Comparison of ENCODE assay signal across 9 cellular contexts in genomic region chr9:84668204-84669007, GRCh38. TPM values are rescaled to one million over a fixed set of nuclear protein-coding genes. Genes with fewer than 3 reads are reported as not detected.
DNase-seq lines count a peak whose midpoint lies in the region; ATAC-seq and TF ChIP-seq lines count a peak whose summit lies in the region.
"Had no signal": no experiment of that assay in that cellular context is flagged by ENCODE, and none has a peak within 500 bp of the region (broad histone marks: within the 10 kb centered on the region; RNA-seq: fewer than 3 reads in every experiment).

No MANE protein-coding gene starts in this region.

- no peak overlapping the region for H3K27ac ChIP-seq in thoracic aorta

- peak; percentile 14 for TF ChIP-seq CTCF in activated CD8-positive, alpha-beta T cell treated with anti-CD3 and anti-CD28 coated beads for 36 hours (IDR thresholded peaks at IDR 0.05)
- TF ChIP-seq CTCF in fibroblast of mammary gland (conservative IDR thresholded peaks at IDR 0.05; ENCODE audit: control insufficient read depth, insufficient read depth, low read depth, low read length), result no peak
- TF ChIP-seq CTCF in thoracic aorta (IDR thresholded peaks at IDR 0.05), result peak; percentile 38

- H3K36me3 ChIP-seq in thoracic aorta, result no peaks in the 10 kb centered on the region

- ATAC-seq in HG02588 (IDR thresholded peaks at IDR 0.05; ENCODE audit: unreplicated experiment) (peak; percentile 71), naive B cell (ENCODE audit: low read depth in 2 of 2) (peak in 1 of 2 donors; percentile 42), thoracic aorta (ENCODE audit: insufficient number of reproducible peaks, low FRiP score, low read depth) (no peak)
- ATAC-seq in activated CD8-positive, alpha-beta T cell treated with anti-CD3 and anti-CD28 coated beads for 36 hours, result peak; percentile 79

- CTCF ChIA-PET in activated CD8-positive, alpha-beta T cell treated with anti-CD3 and anti-CD28 coated beads for 36 hours (lab: Charles Lee), result interaction anchor here (0.8 to 1.1 kb wide), 2 partner anchors 28 to 113 kb away, joined by 3 read pairs; no protein-coding TSS in a partner anchor

- intact Hi-C loops in activated CD8-positive, alpha-beta T cell treated with anti-CD3 and anti-CD28 coated beads for 36 hours (cut with micrococcal nuclease), result no loop called here

- H3K4me1 Mint-ChIP-seq in activated CD8-positive, alpha-beta T cell treated with anti-CD3 and anti-CD28 coated beads for 36 hours (ENCODE audit: low read depth), result peaks cover 13% of the 10 kb centered on the region
- peaks cover 10 to 19% (median 14%) of the 10 kb centered on the region in 3 donors for H3K4me1 Mint-ChIP-seq in naive B cell

- no peak overlapping the region for H3K27ac Mint-ChIP-seq in activated CD8-positive, alpha-beta T cell treated with anti-CD3 and anti-CD28 coated beads for 36 hours
- no peak overlapping the region for H3K27ac Mint-ChIP-seq in naive B cell

- peaks cover 50% of the 10 kb centered on the region for H3K27me3 Mint-ChIP-seq in activated CD8-positive, alpha-beta T cell treated with anti-CD3 and anti-CD28 coated beads for 36 hours
- peaks cover 46 to 68% (median 66%) of the 10 kb centered on the region in 3 donors for H3K27me3 Mint-ChIP-seq in naive B cell

- POLR2A ChIA-PET in activated CD8-positive, alpha-beta T cell treated with anti-CD3 and anti-CD28 coated beads for 36 hours (lab: Charles Lee), result no interaction called here

- H3K27me3 ChIP-seq in thoracic aorta (replicated peaks; ENCODE audit: insufficient read depth), result no peaks in the 10 kb centered on the region

- peak overlapping the region; percentile 46 for H3K4me3 Mint-ChIP-seq in activated CD8-positive, alpha-beta T cell treated with anti-CD3 and anti-CD28 coated beads for 36 hours
- peak overlapping the region; percentile 23 to 69 (median 58) for H3K4me3 Mint-ChIP-seq in naive B cell

- H3K4me1 ChIP-seq in thoracic aorta (ENCODE audit: control insufficient read depth in 1 of 2, low read depth in 2 of 2), result peaks cover 5 to 25% of the 10 kb centered on the region in 2 donors

- DNase-seq in SIG-M5 treated with dmso at 0.1 percent for 504 hours (lab: John Stamatoyannopoulos, UW; ENCODE audit: unreplicated experiment) (peak; percentile 39), SIG-M5 (lab: John Stamatoyannopoulos, UW) (no peak), NCI-H146 (lab: John Stamatoyannopoulos, UW) (peak; percentile 45), fibroblast of mammary gland (ENCODE audit: low read depth) (peak; percentile 36), naive B cell (no peak), thoracic aorta (ENCODE audit: low spot score) (no peak)
- DNase-seq in activated CD8-positive, alpha-beta T cell treated with anti-CD3 and anti-CD28 coated beads for 36 hours, result peak; percentile 43
- DNase-seq: DND-41 had no signal

- no peaks in the 10 kb centered on the region for H3K9me3 Mint-ChIP-seq in activated CD8-positive, alpha-beta T cell treated with anti-CD3 and anti-CD28 coated beads for 36 hours
- peaks cover 4 to 22% (median 5%) of the 10 kb centered on the region in 7 donors for H3K9me3 Mint-ChIP-seq in naive B cell

- H3K4me3 ChIP-seq in fibroblast of mammary gland (ENCODE audit: control insufficient read depth, low read depth, low read length), result peak overlapping the region; percentile 7
- peak overlapping the region; percentile 75 for H3K4me3 ChIP-seq in thoracic aorta

- H3K36me3 Mint-ChIP-seq in activated CD8-positive, alpha-beta T cell treated with anti-CD3 and anti-CD28 coated beads for 36 hours (ENCODE audit: low read depth), result no peaks in the 10 kb centered on the region
- no peaks in the 10 kb centered on the region for H3K36me3 Mint-ChIP-seq in naive B cell

- H3K9me3 ChIP-seq in thoracic aorta, result peaks cover 2% of the 10 kb centered on the region

RNA-seq across cellular contexts. Expression of gene NTRK2, which starts 1.1 kb away (rescaled TPM):
- total RNA-seq in activated CD8-positive, alpha-beta T cell treated with anti-CD3 and anti-CD28 coated beads for 36 hours, result under 1 TPM; 0.07 to 0.09 TPM
- not detected for polyA plus RNA-seq in naive B cell (ENCODE audit: low read depth in 6 of 6)
- 10 to 100 TPM; 12.6 to 27.9 TPM for total RNA-seq in thoracic aorta

Comparison
In these comparisons a context has a peak if more than half of its experiments do, and no peak if none do; other contexts are left out.
1. DNase-seq: peak in SIG-M5 treated with dmso at 0.1 percent for 504 hours (single experiment), NCI-H146 (single experiment), activated CD8-positive, alpha-beta T cell treated with anti-CD3 and anti-CD28 coated beads for 36 hours (single experiment) and fibroblast of mammary gland (single experiment); none in SIG-M5 (single experiment), naive B cell (single experiment) and thoracic aorta (single experiment).
2. RNA of gene NTRK2, which starts 1.1 kb away (total RNA-seq): 12.6 to 27.9 TPM in thoracic aorta; 0.07 to 0.09 TPM in activated CD8-positive, alpha-beta T cell treated with anti-CD3 and anti-CD28 coated beads for 36 hours; every median in the first group is over 10 times any median in the second.